Comparison of ENCODE assay signal across 8 cellular contexts in genomic region chr6:37695857-37696219, GRCh38. TPM values are rescaled to one million over a fixed set of nuclear protein-coding genes. Genes with fewer than 3 reads are reported as not detected.
DNase-seq lines count a peak whose midpoint lies in the region; TF ChIP-seq lines count a peak whose summit lies in the region.

No MANE protein-coding gene starts in this region.

- TF ChIP-seq POLR2A in testis (IDR thresholded peaks at IDR 0.05) = no peak

- H3K27ac ChIP-seq in testis = no peak overlapping the region

- intact Hi-C loops in testis (cut with DNase I; ENCODE audit: low total_unique reads) = loop anchor here (10.0 kb wide), 1 partner anchor 371 kb away; no protein-coding TSS in a partner anchor

- peak overlapping the region; percentile 63 to 73 for H3K4me3 ChIP-seq in testis

- no peaks in the 10 kb centered on the region for H3K36me3 ChIP-seq in testis (ENCODE audit: low read depth, missing control alignments)

- peak overlapping the region; percentile 82 for H3K4me3 Mint-ChIP-seq in activated naive CD8-positive, alpha-beta T cell

- H3K27me3 ChIP-seq in testis = no peaks in the 10 kb centered on the region

- no peak for TF ChIP-seq CTCF in testis (IDR thresholded peaks at IDR 0.05)

- no peaks in the 10 kb centered on the region for H3K9me3 ChIP-seq in testis

- H3K4me1 ChIP-seq in testis = peaks cover 9% of the 10 kb centered on the region

- H3K9me3 Mint-ChIP-seq in activated naive CD8-positive, alpha-beta T cell (ENCODE audit: low read depth) = no peaks in the 10 kb centered on the region

- peak; percentile 67 for DNase-seq in activated CD8-positive, alpha-beta memory T cell treated with anti-CD3 and anti-CD28 coated beads for 24 hours
- DNase-seq in activated CD8-positive, alpha-beta memory T cell treated with anti-CD3 and anti-CD28 coated beads, Interleukin-2, amount 50 U/mL, for 48 hours = no peak
- DNase-seq in kidney tubule cell (ENCODE audit: low spot score) (peak; percentile 34), testis (no peak), LoVo (ENCODE audit: low spot score) (no peak), cortex of kidney (lab: John Stamatoyannopoulos, UW) (no peak), NCI-H524 treated with DMSO at 0.1 percent for 48 hours (lab: John Stamatoyannopoulos, UW) (no peak)

- H3K4me1 Mint-ChIP-seq in activated naive CD8-positive, alpha-beta T cell (ENCODE audit: low read depth) = peaks cover 18% of the 10 kb centered on the region

- H3K27me3 Mint-ChIP-seq in activated naive CD8-positive, alpha-beta T cell = peaks cover 20% of the 10 kb centered on the region

- H3K36me3 Mint-ChIP-seq in activated naive CD8-positive, alpha-beta T cell = no peaks in the 10 kb centered on the region

- H3K27ac Mint-ChIP-seq in activated naive CD8-positive, alpha-beta T cell = no peak overlapping the region

- 2 to 3% methylated on average over 16 to 19 of the region's 19 CpGs for WGBS in testis, 2 donors

RNA-seq across cellular contexts. Expression of gene MDGA1, which starts 1.8 kb away (rescaled TPM):
- total RNA-seq in testis = 10 to 100 TPM in 1 of 2 donors, 1 to 10 TPM in 1; 5.9 to 16.0 TPM
- polyA plus RNA-seq in testis (ENCODE audit: insufficient read depth, low read depth, low replicate concordance) = 7.0 TPM

Comparison
In these comparisons a context has a peak if more than half of its experiments do, and no peak if none do; other contexts are left out.
1. DNase-seq: peak in activated CD8-positive, alpha-beta memory T cell treated with anti-CD3 and anti-CD28 coated beads for 24 hours (single experiment) and kidney tubule cell (single experiment); none in activated CD8-positive, alpha-beta memory T cell treated with anti-CD3 and anti-CD28 coated beads, Interleukin-2, amount 50 U/mL, for 48 hours (single experiment), testis (single experiment), LoVo (single experiment), cortex of kidney (single experiment) and NCI-H524 treated with DMSO at 0.1 percent for 48 hours (single experiment).